In the genomic region with DNA sequence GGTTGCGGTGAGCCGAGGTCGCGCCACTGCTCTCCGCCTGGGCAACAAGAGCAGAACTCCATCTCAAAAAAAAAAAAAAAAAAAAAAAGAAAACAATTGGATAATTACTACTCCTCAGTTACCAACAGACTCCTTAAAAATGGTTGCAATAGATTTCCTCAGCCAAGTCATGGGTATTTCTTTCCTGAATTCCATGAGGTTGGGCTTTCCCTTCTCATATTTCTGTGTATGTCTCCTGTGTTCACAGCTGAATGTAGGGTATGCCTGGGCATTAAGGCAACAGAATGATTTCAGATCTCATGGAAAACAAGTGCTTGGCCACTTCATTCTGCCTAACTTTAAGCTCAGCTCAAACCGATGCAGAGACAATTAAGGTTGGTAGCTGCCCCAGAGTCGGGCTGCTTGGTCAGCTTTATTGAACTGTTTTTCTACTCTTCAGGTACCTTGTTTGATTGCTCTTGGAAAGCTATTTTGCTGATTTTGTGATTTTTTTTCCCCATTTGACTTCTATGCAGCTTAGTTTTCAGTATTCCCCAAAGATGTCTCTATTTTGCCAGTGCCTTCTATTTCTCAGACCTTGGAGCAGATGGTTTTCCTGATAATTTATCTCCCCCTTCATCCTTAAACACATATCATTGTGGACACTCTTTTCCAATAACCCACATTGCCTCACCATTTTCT, we compare ENCODE assay signal across 1 cellular context.
TF ChIP-seq lines count a peak whose summit lies in the region.

No MANE protein-coding gene starts in this region.

TF ChIP-seq in K562, 482 proteins besides CTCF, POLR2A, EP300 and RAD21 (continued from another document):
- TF ChIP-seq REST (CRISPR knock-in tag; IDR thresholded peaks at IDR 0.05; ENCODE audit: low read depth) (no peak), ZBED1 (IDR thresholded peaks at IDR 0.05) (no peak), MAFG (tag; conservative IDR thresholded peaks at IDR 0.05) (peak; percentile 62)
TF ChIP-seq in K562: peak in this region for 4.
